21 cellular contexts compared by ENCODE assay signal in genomic region chr19:48728882-48729645, GRCh38. TPM values are rescaled to one million over a fixed set of nuclear protein-coding genes. Genes with fewer than 3 reads are reported as not detected.
A peak's percentile ranks its signal among the peaks of the same experiment; 100 is the strongest.
DNase-seq lines count a peak whose midpoint lies in the region; ATAC-seq, FAIRE-seq and TF ChIP-seq lines count a peak whose summit lies in the region.
"Had no signal": no experiment of that assay in that cellular context is flagged by ENCODE, and none has a peak within 500 bp of the region (broad histone marks: within the 10 kb centered on the region; RNA-seq: fewer than 3 reads in every experiment).

No MANE protein-coding gene starts in this region.

- no peaks in the 10 kb centered on the region for H3K9me3 ChIP-seq in kidney (ENCODE audit: control insufficient read depth in 1 of 2, low read length in 2 of 2)

- peaks cover 5% of the 10 kb centered on the region; the same call in 1 of the 2 replicates for H3K4me1 ChIP-seq in GM23338 (ENCODE audit: insufficient read depth)
- H3K4me1 ChIP-seq in kidney (ENCODE audit: control insufficient read depth in 1 of 2, insufficient read depth in 1 of 2, low read depth in 1 of 2, low read length in 2 of 2) = peaks cover 0 to 7% of the 10 kb centered on the region in 2 donors

- H2AFZ ChIP-seq in GM23338 = peak overlapping the region; percentile 96

- H3K9ac ChIP-seq in kidney (ENCODE audit: low read length in 2 of 2) = no peak overlapping the region
- H3K9ac ChIP-seq: BLaER1 treated with 17β-estradiol and CSF1 and Interleukin-3, amounts not matched to agents 10 nM and 100 nM had no signal

- peaks cover 15% of the 10 kb centered on the region for H3K27me3 Mint-ChIP-seq in GM23338 (ENCODE audit: insufficient read depth, low read depth, poor library complexity)
- H3K27me3 Mint-ChIP-seq in activated CD8-positive, alpha-beta T cell treated with anti-CD3 and anti-CD28 coated beads, Interleukin-2, amount 10 ng/mL, durations not matched to agents 7 days and 5 days (ENCODE audit: low read depth) = peaks cover 11% of the 10 kb centered on the region

- H3K4me2 ChIP-seq in GM23338 = peak overlapping the region; percentile 83
- H3K4me2 ChIP-seq: BLaER1 treated with 17β-estradiol and CSF1 and Interleukin-3, amounts not matched to agents 10 nM and 100 nM had no signal

- H3K27ac ChIP-seq in GM23338 (ENCODE audit: low read depth) = no peak overlapping the region
- no peak overlapping the region for H3K27ac ChIP-seq in kidney (ENCODE audit: low read depth in 2 of 2, low read length in 2 of 2)
- H3K27ac ChIP-seq: BLaER1 treated with 17β-estradiol and CSF1 and Interleukin-3, amounts not matched to agents 10 nM and 100 nM had no signal

- peak overlapping the region; percentile 64 for H3K4me3 ChIP-seq in GM23338
- peak overlapping the region; percentile 45 for H3K4me3 ChIP-seq in choroid plexus epithelial cell (ENCODE audit: low read depth, low read length)
- no peak overlapping the region for H3K4me3 ChIP-seq in kidney (ENCODE audit: low read length in 2 of 2)
- H3K4me3 ChIP-seq: BLaER1 treated with 17β-estradiol and CSF1 and Interleukin-3, amounts not matched to agents 10 nM and 100 nM had no signal

- 0 out of 2 replicates have a peak, but pooled peaks cover 3% of the 10 kb centered on the region for H3F3A ChIP-seq in GM23338 (replicated peaks; ENCODE audit: low read depth)

- POLR2A ChIA-PET in activated CD8-positive, alpha-beta T cell treated with anti-CD3 and anti-CD28 coated beads, Interleukin-2, amount 10 ng/mL, durations not matched to agents 7 days and 5 days (lab: Charles Lee) = no interaction called here

- H3K36me3 ChIP-seq in GM23338 (ENCODE audit: insufficient read depth) (no peaks in the 10 kb centered on the region), kidney (ENCODE audit: control insufficient read depth in 1 of 2, insufficient read depth in 2 of 2, low read length in 2 of 2) (peaks cover 0 to 3% of the 10 kb centered on the region in 2 donors)

- no peaks in the 10 kb centered on the region; the same call in 2 of the 3 replicates for H3K9me3 Mint-ChIP-seq in GM23338
- H3K9me3 Mint-ChIP-seq in activated CD8-positive, alpha-beta T cell treated with anti-CD3 and anti-CD28 coated beads, Interleukin-2, amount 10 ng/mL, durations not matched to agents 7 days and 5 days (ENCODE audit: insufficient read depth) = peaks cover 16% of the 10 kb centered on the region

- intact Hi-C loops in kidney (cut with DNase I) = no loop called here
- intact Hi-C loops in sciatic nerve (cut with DNase I) = no loop called here

- H4K20me1 ChIP-seq in GM23338 (replicated peaks; ENCODE audit: insufficient read depth) = no peaks in the 10 kb centered on the region; the same call in 1 of the 2 replicates
- H4K20me1 ChIP-seq: BLaER1 treated with 17β-estradiol and CSF1 and Interleukin-3, amounts not matched to agents 10 nM and 100 nM had no signal

- H3K79me2 ChIP-seq in GM23338 (replicated peaks; ENCODE audit: insufficient read depth) = no peaks in the 10 kb centered on the region

- peaks cover 6% of the 10 kb centered on the region for H3K4me1 Mint-ChIP-seq in GM23338
- peaks cover 24% of the 10 kb centered on the region for H3K4me1 Mint-ChIP-seq in activated CD8-positive, alpha-beta T cell treated with anti-CD3 and anti-CD28 coated beads, Interleukin-2, amount 10 ng/mL, durations not matched to agents 7 days and 5 days (ENCODE audit: low read depth)

- H3K36me3 Mint-ChIP-seq in GM23338 (ENCODE audit: low read depth) = peaks cover 5% of the 10 kb centered on the region; the same call in 2 of the 3 replicates
- peaks cover 28% of the 10 kb centered on the region for H3K36me3 Mint-ChIP-seq in activated CD8-positive, alpha-beta T cell treated with anti-CD3 and anti-CD28 coated beads, Interleukin-2, amount 10 ng/mL, durations not matched to agents 7 days and 5 days (ENCODE audit: low read depth)

- no peak for FAIRE-seq in kidney (lab: Jason Lieb, UNC)
- FAIRE-seq: frontal cortex, islet of Langerhans had no signal

- no peaks in the 10 kb centered on the region for H3K9me2 ChIP-seq in GM23338 (ENCODE audit: insufficient read depth)

- H3K27ac Mint-ChIP-seq in GM23338 = no peak overlapping the region
- no peak overlapping the region for H3K27ac Mint-ChIP-seq in activated CD8-positive, alpha-beta T cell treated with anti-CD3 and anti-CD28 coated beads, Interleukin-2, amount 10 ng/mL, durations not matched to agents 7 days and 5 days
- H3K27ac Mint-ChIP-seq: activated T-helper 2 cell treated with anti-CD3 and anti-CD28 coated beads, Interferon-gamma antibody, Interleukin-2, Interleukin-4, amounts not matched to agents 10 μg/mL and 5 μg/mL and 100 μg/mL, durations not matched to agents 14 hours and 24 hours and 36 hours; HFFc6 had no signal

- peaks cover 15% of the 10 kb centered on the region; the same call in 1 of the 2 replicates for H3K27me3 ChIP-seq in GM23338 (ENCODE audit: insufficient read depth)
- H3K27me3 ChIP-seq: BLaER1 treated with 17β-estradiol and CSF1 and Interleukin-3, amounts not matched to agents 10 nM and 100 nM had no signal

- peak in 1 of 2 experiments; percentile 20; a peak in 1 of 4 replicates for TF ChIP-seq CTCF in GM23338 (conservative IDR thresholded peaks at IDR 0.05; ENCODE audit: low read depth in 2 of 2)
- TF ChIP-seq CTCF in choroid plexus epithelial cell (conservative IDR thresholded peaks at IDR 0.05; ENCODE audit: low read depth, low read length) = no peak
- TF ChIP-seq CTCF in kidney (IDR thresholded peaks at IDR 0.05; ENCODE audit: borderline replicate concordance, extremely low read depth, insufficient read depth) = no peak

- DNase-seq in GM23338 (ENCODE audit: low spot score) = peak; percentile 75
- DNase-seq in choroid plexus epithelial cell (ENCODE audit: low read depth) = peak; percentile 52
- DNase-seq in kidney = peak; percentile 78
- DNase-seq in sciatic nerve (ENCODE audit: low spot score) = no peak
- no peak for DNase-seq in activated CD8-positive, alpha-beta T cell treated with anti-CD3 and anti-CD28 coated beads, Interleukin-2, amount 10 ng/mL, durations not matched to agents 7 days and 5 days
- DNase-seq in DMS79 (lab: John Stamatoyannopoulos, UW) = no peak
- DNase-seq in NCI-H2227 (lab: John Stamatoyannopoulos, UW; ENCODE audit: unreplicated experiment) = no peak
- no peak for DNase-seq in stimulated activated CD4-positive, alpha-beta T cell treated with anti-CD3 and anti-CD28 coated beads, Interleukin-1b, Interleukin-23, amount 100 ng/mL, for 48 hours
- DNase-seq: HFFc6; naive thymus-derived CD4-positive, alpha-beta T cell; NCI-H187 treated with DMSO at 0.1 percent for 48 hours; NCI-H524; PC-3; stimulated activated naive CD4-positive, alpha-beta T cell had no signal

- H3K4me3 Mint-ChIP-seq in GM23338 = peak overlapping the region; percentile 43; the same call in 1 of the 3 replicates
- no peak overlapping the region for H3K4me3 Mint-ChIP-seq in activated CD8-positive, alpha-beta T cell treated with anti-CD3 and anti-CD28 coated beads, Interleukin-2, amount 10 ng/mL, durations not matched to agents 7 days and 5 days
- H3K4me3 Mint-ChIP-seq: HFFc6 had no signal

- ATAC-seq in GM23338 = peak; percentile 88
- ATAC-seq in sciatic nerve = peak; percentile 40
- ATAC-seq in activated CD8-positive, alpha-beta T cell treated with anti-CD3 and anti-CD28 coated beads, Interleukin-2, amount 10 ng/mL, durations not matched to agents 7 days and 5 days = no peak
- ATAC-seq: naive thymus-derived CD4-positive, alpha-beta T cell; PC-3 had no signal

- CTCF ChIA-PET in activated CD8-positive, alpha-beta T cell treated with anti-CD3 and anti-CD28 coated beads, Interleukin-2, amount 10 ng/mL, durations not matched to agents 7 days and 5 days (lab: Charles Lee) = no interaction called here

TF ChIP-seq in GM23338, 12 proteins besides CTCF, POLR2A, EP300 and RAD21 (continues in another document):
- TF ChIP-seq STAT1 (IDR thresholded peaks at IDR 0.05; ENCODE audit: unreplicated experiment) (no peak), POLR2AphosphoS5 (IDR thresholded peaks at IDR 0.05; ENCODE audit: low read depth) (no peak), ZNF331 (CRISPR knock-in tag; IDR thresholded peaks at IDR 0.05; ENCODE audit: low read depth) (no peak), ZNF114 (CRISPR knock-in tag; IDR thresholded peaks at IDR 0.05) (no peak)

RNA-seq across cellular contexts. Expression of gene MAMSTR, which starts 9.5 kb away (rescaled TPM):
- total RNA-seq in GM23338 (2014; rRNA removed; shearing (Covaris generic)) = 0.39 and 1.9 TPM in 2 replicates
- polyA plus RNA-seq in GM23338 (2016; fragmentation: Nextera tagmentation; extraction: Ambion mirVana) = 2.0 and 2.5 TPM in 2 replicates
- total RNA-seq in kidney = 2.2 TPM
- polyA plus RNA-seq in kidney (ENCODE audit: insufficient read depth, low read depth, low replicate concordance) = 3.6 TPM
- total RNA-seq in sciatic nerve = 5.8 TPM
- total RNA-seq in activated CD8-positive, alpha-beta T cell treated with anti-CD3 and anti-CD28 coated beads, Interleukin-2, amount 10 ng/mL, durations not matched to agents 7 days and 5 days = 1 to 10 TPM in 1 of 2 experiments, under 1 TPM in 1; 0.79 to 1.3 TPM

RNA-seq across cellular contexts. Expression of gene RASIP1, which starts 11.3 kb away (rescaled TPM):
- total RNA-seq in GM23338 (2014; rRNA removed; shearing (Covaris generic)) = 14.8 and 18.0 TPM in 2 replicates
- 9.2 and 11.2 TPM in 2 replicates for polyA plus RNA-seq in GM23338 (2016; fragmentation: Nextera tagmentation; extraction: Ambion mirVana)
- 23.3 TPM for total RNA-seq in kidney
- 13.6 TPM for polyA plus RNA-seq in kidney (ENCODE audit: insufficient read depth, low read depth, low replicate concordance)
- 28.0 TPM for total RNA-seq in sciatic nerve
- total RNA-seq in activated CD8-positive, alpha-beta T cell treated with anti-CD3 and anti-CD28 coated beads, Interleukin-2, amount 10 ng/mL, durations not matched to agents 7 days and 5 days = under 1 TPM; 0.26 to 0.42 TPM

RNA-seq across cellular contexts. Expression of gene IZUMO1, which starts 17.6 kb away (rescaled TPM):
- total RNA-seq in GM23338 (2014; rRNA removed; shearing (Covaris generic)) = 1.7 and 3.5 TPM in 2 replicates
- polyA plus RNA-seq in GM23338 (2016; fragmentation: Nextera tagmentation; extraction: Ambion mirVana) (1.2 and 1.3 TPM in 2 replicates), kidney (ENCODE audit: insufficient read depth, low read depth, low replicate concordance) (not detected)
- total RNA-seq in kidney (0.79 TPM), sciatic nerve (0.27 TPM)
- not detected for total RNA-seq in activated CD8-positive, alpha-beta T cell treated with anti-CD3 and anti-CD28 coated beads, Interleukin-2, amount 10 ng/mL, durations not matched to agents 7 days and 5 days
- total RNA-seq: Daoy; frontal cortex; HFFc6; naive thymus-derived CD4-positive, alpha-beta T cell; PC-3; renal cortical epithelial cell had no signal
- polyA plus RNA-seq: naive thymus-derived CD4-positive, alpha-beta T cell had no signal

RNA-seq across cellular contexts. Expression of gene FUT1, which starts 23.4 kb away (rescaled TPM):
- 20.3 and 20.8 TPM in 2 replicates for total RNA-seq in GM23338 (2014; rRNA removed; shearing (Covaris generic))
- polyA plus RNA-seq in GM23338 (2016; fragmentation: Nextera tagmentation; extraction: Ambion mirVana) = 4.4 and 4.7 TPM in 2 replicates
- 4.3 TPM for total RNA-seq in kidney
- polyA plus RNA-seq in kidney (ENCODE audit: insufficient read depth, low read depth, low replicate concordance) = 2.3 TPM
- total RNA-seq in sciatic nerve = 3.6 TPM
- under 1 TPM; 0.16 to 0.26 TPM for total RNA-seq in activated CD8-positive, alpha-beta T cell treated with anti-CD3 and anti-CD28 coated beads, Interleukin-2, amount 10 ng/mL, durations not matched to agents 7 days and 5 days
- total RNA-seq: Daoy had no signal
- polyA plus RNA-seq: naive thymus-derived CD4-positive, alpha-beta T cell had no signal

RNA-seq across cellular contexts. Expression of gene FGF21, which starts 26.3 kb away (rescaled TPM):
- 1.3 TPM in 1 of 2 replicates, not detected in the other for total RNA-seq in GM23338 (2014; rRNA removed; shearing (Covaris generic))
- polyA plus RNA-seq in GM23338 (2016; fragmentation: Nextera tagmentation; extraction: Ambion mirVana) = 0.78 and 1.1 TPM in 2 replicates
- not detected for total RNA-seq in kidney
- polyA plus RNA-seq in kidney (ENCODE audit: insufficient read depth, low read depth, low replicate concordance) = not detected
- total RNA-seq in sciatic nerve = not detected
- not detected for total RNA-seq in activated CD8-positive, alpha-beta T cell treated with anti-CD3 and anti-CD28 coated beads, Interleukin-2, amount 10 ng/mL, durations not matched to agents 7 days and 5 days
- total RNA-seq: activated T-helper 2 cell treated with anti-CD3 and anti-CD28 coated beads, Interferon-gamma antibody, Interleukin-2, Interleukin-4, amounts not matched to agents 10 μg/mL and 5 μg/mL and 100 μg/mL, durations not matched to agents 14 hours and 24 hours and 36 hours; Daoy; dermis microvascular lymphatic vessel endothelial cell; frontal cortex; HFFc6; naive thymus-derived CD4-positive, alpha-beta T cell; PC-3; renal cortical epithelial cell had no signal
- polyA plus RNA-seq: naive thymus-derived CD4-positive, alpha-beta T cell had no signal

Comparison
In these comparisons a context has a peak if more than half of its experiments do, and no peak if none do; other contexts are left out.
1. DNase-seq: peak in GM23338 (single experiment), choroid plexus epithelial cell (single experiment) and kidney (single experiment); none in sciatic nerve (single experiment), activated CD8-positive, alpha-beta T cell treated with anti-CD3 and anti-CD28 coated beads, Interleukin-2, amount 10 ng/mL, durations not matched to agents 7 days and 5 days (single experiment), DMS79 (single experiment), NCI-H2227 (single experiment) and stimulated activated CD4-positive, alpha-beta T cell treated with anti-CD3 and anti-CD28 coated beads, Interleukin-1b, Interleukin-23, amount 100 ng/mL, for 48 hours (single experiment).
2. H3K4me3 ChIP-seq: peak in GM23338 (single experiment) and choroid plexus epithelial cell (single experiment); none in kidney (0 of 2).
3. RNA of gene RASIP1, which starts 11.3 kb away (total RNA-seq): 28.0 TPM in sciatic nerve (single experiment), 23.3 TPM in kidney (single experiment) and 14.8 to 18.0 TPM in GM23338; 0.26 to 0.42 TPM in activated CD8-positive, alpha-beta T cell treated with anti-CD3 and anti-CD28 coated beads, Interleukin-2, amount 10 ng/mL, durations not matched to agents 7 days and 5 days; every median in the first group is over 10 times any median in the second.